Comparison of ENCODE assay signal across 7 cellular contexts in genomic region chr5:139636207-139636792, GRCh38. TPM values are rescaled to one million over a fixed set of nuclear protein-coding genes. Genes with fewer than 3 reads are reported as not detected.
DNase-seq lines count a peak whose midpoint lies in the region; ATAC-seq and TF ChIP-seq lines count a peak whose summit lies in the region.

No MANE protein-coding gene starts in this region.

- intact Hi-C loops in HCT116 (cut with micrococcal nuclease) = loop anchor here (10.0 kb wide), 1 partner anchor 209 kb away; no protein-coding TSS in a partner anchor

- peak overlapping the region; percentile 82 for H3K4me2 ChIP-seq in HCT116 (ENCODE audit: low read length)

- DNase-seq in HCT116 (ENCODE audit: low read depth, low spot score) (no peak), NCI-H69 (lab: John Stamatoyannopoulos, UW) (peak; percentile 77), lung (ENCODE audit: low spot score) (no peak), tibial nerve (ENCODE audit: low spot score in 2 of 2) (no peak), MG63 (no peak)
- peak in 1 of 2 donors; percentile 58 for DNase-seq in activated naive CD4-positive, alpha-beta T cell treated with anti-CD3 and anti-CD28 coated beads, Interleukin-2, amount 50 U/mL, for 72 hours (ENCODE audit: low spot score in 2 of 2)

- H3K4me1 ChIP-seq in HCT116 (ENCODE audit: control insufficient read depth in 1 of 2, insufficient read depth in 2 of 2, low read length in 2 of 2) (peaks cover 53 to 65% of the 10 kb centered on the region in 2 experiments), lung (ENCODE audit: control insufficient read depth in 2 of 2, insufficient read depth in 2 of 2, low read length in 2 of 2) (peaks cover 5 to 14% of the 10 kb centered on the region in 2 donors), tibial nerve (peaks cover 5 to 69% (median 43%) of the 10 kb centered on the region in 4 donors)

- WGBS in lung, 2 donors = 49 to 52% methylated on average over 2 of the region's 2 CpGs
- 51 to 57% methylated on average over 2 of the region's 2 CpGs for WGBS in tibial nerve, 2 donors

- CTCF ChIA-PET in HCT116 (lab: Charles Lee) = interaction anchor here (0.7 to 6.5 kb wide), 14 partner anchors 9 to 139 kb away, joined by 3 to 81 read pairs (median 4); partner anchors contain the start of gene CXXC5

- H3K36me3 Mint-ChIP-seq in activated naive CD4-positive, alpha-beta T cell treated with anti-CD3 and anti-CD28 coated beads, Interleukin-2, amount 50 U/mL, for 72 hours = no peaks in the 10 kb centered on the region

- H3K9me3 ChIP-seq in HCT116 (ENCODE audit: control insufficient read depth in 1 of 2, insufficient read depth in 1 of 2, low read depth in 1 of 2, low read length in 2 of 2) (no peaks in the 10 kb centered on the region), lung (ENCODE audit: control insufficient read depth in 2 of 2, insufficient read depth in 1 of 2, low read length in 1 of 2) (no peaks in the 10 kb centered on the region), tibial nerve (no peaks in the 10 kb centered on the region), MG63 (no peaks in the 10 kb centered on the region)

- H3K27ac Mint-ChIP-seq in activated naive CD4-positive, alpha-beta T cell treated with anti-CD3 and anti-CD28 coated beads, Interleukin-2, amount 50 U/mL, for 72 hours = peak overlapping the region; percentile 85 to 87

- H3K36me3 ChIP-seq in HCT116 (ENCODE audit: control insufficient read depth in 1 of 2, insufficient read depth in 2 of 2, low read length in 2 of 2) (no peaks in the 10 kb centered on the region), lung (ENCODE audit: control insufficient read depth in 2 of 2, insufficient read depth in 2 of 2, low read length in 2 of 2) (peaks cover 0 to 4% of the 10 kb centered on the region in 2 donors), tibial nerve (no peaks in the 10 kb centered on the region), MG63 (peaks cover 14% of the 10 kb centered on the region)

- H3K9ac ChIP-seq in HCT116 (ENCODE audit: low read length) = peak overlapping the region; percentile 59

- H4K20me1 ChIP-seq in HCT116 (ENCODE audit: insufficient read depth) = no peaks in the 10 kb centered on the region

- H3K27me3 ChIP-seq in HCT116 (ENCODE audit: insufficient read depth, low read length) (no peaks in the 10 kb centered on the region), lung (ENCODE audit: control insufficient read depth, insufficient read depth) (no peaks in the 10 kb centered on the region), tibial nerve (no peaks in the 10 kb centered on the region), MG63 (no peaks in the 10 kb centered on the region)

- no peaks in the 10 kb centered on the region for H3K9me2 ChIP-seq in HCT116 (ENCODE audit: insufficient read depth)

- peak overlapping the region; percentile 37 for H3K27ac ChIP-seq in HCT116 (ENCODE audit: low read depth, low read length)
- H3K27ac ChIP-seq in lung (ENCODE audit: low read depth in 1 of 2, low read length in 1 of 2) = peak overlapping the region; percentile 14 to 72
- peak overlapping the region in 3 of 4 donors; percentile 86 to 94 (median 93) for H3K27ac ChIP-seq in tibial nerve

- TF ChIP-seq CTCF in HCT116 (IDR thresholded peaks at IDR 0.05 in 2 of 3, conservative IDR thresholded peaks at IDR 0.05 in 1 of 3; ENCODE audit: borderline replicate concordance in 1 of 3, insufficient read depth in 1 of 3, low read depth in 2 of 3, low read length in 2 of 3) = no peak
- no peak for TF ChIP-seq CTCF in lung (IDR thresholded peaks at IDR 0.05; ENCODE audit: control extremely low read depth, extremely low read depth)
- no peak for TF ChIP-seq CTCF in tibial nerve (IDR thresholded peaks at IDR 0.05)

- no peaks in the 10 kb centered on the region for H3K79me2 ChIP-seq in HCT116 (ENCODE audit: insufficient read depth, low read length)

- RAD21 ChIA-PET in HCT116 (lab: Charles Lee; ENCODE audit: low non-redundant PET in 1 of 2, low total read pairs in 2 of 2, uncharacterized antibody in 2 of 2, unreplicated experiment in 2 of 2) = interaction anchor here (0.6 to 3.5 kb wide), 5 partner anchors 12 to 129 kb away, joined by 3 to 31 read pairs (median 3); partner anchors contain the start of gene CXXC5 (in 1 of the 2)

- H3K9me3 Mint-ChIP-seq in activated naive CD4-positive, alpha-beta T cell treated with anti-CD3 and anti-CD28 coated beads, Interleukin-2, amount 50 U/mL, for 72 hours = no peaks in the 10 kb centered on the region

- TF ChIP-seq RAD21 in HCT116 (IDR thresholded peaks at IDR 0.05; ENCODE audit: low read depth) = no peak

- TF ChIP-seq EP300 in tibial nerve (IDR thresholded peaks at IDR 0.05) = no peak

- BruUV-seq in HCT116 (replicated peaks; lab: Mats Ljungman, UMichigan) = no TSS peak

- ATAC-seq in GM18858 (IDR thresholded peaks at IDR 0.05; ENCODE audit: unreplicated experiment) = peak; percentile 76
- ATAC-seq in HCT116 = no peak
- ATAC-seq in activated naive CD4-positive, alpha-beta T cell treated with anti-CD3 and anti-CD28 coated beads, Interleukin-2, amount 50 U/mL, for 72 hours = peak; percentile 47 to 58
- ATAC-seq in lung (ENCODE audit: insufficient read depth, low FRiP score) = no peak

- no peak overlapping the region for H2AFZ ChIP-seq in HCT116 (ENCODE audit: low read depth, low read length, poor library complexity, severe bottlenecking)

- POLR2A ChIA-PET in HCT116 (lab: Charles Lee) = interaction anchor here (1.2 to 4.1 kb wide), 3 partner anchors 13 to 25 kb away, joined by 4 to 62 read pairs (median 8); partner anchors contain the start of gene CXXC5

- TF ChIP-seq POLR2A in HCT116 (IDR thresholded peaks at IDR 0.05; ENCODE audit: borderline replicate concordance, extremely low read depth, insufficient read depth, insufficient read length) (no peak), tibial nerve (IDR thresholded peaks at IDR 0.05) (no peak)

- H3K4me3 ChIP-seq in HCT116 (replicated peaks in 1 of 2; ENCODE audit: low read depth in 1 of 2, low read length in 2 of 2) (peak overlapping the region; percentile 40 to 52; a peak in 2 of 4 replicates), lung (no peak overlapping the region), tibial nerve (no peak overlapping the region), MG63 (no peak overlapping the region)

TF ChIP-seq in HCT116, 20 proteins besides CTCF, POLR2A, EP300 and RAD21:
- TF ChIP-seq TCF7L2 (IDR thresholded peaks at IDR 0.05; ENCODE audit: borderline replicate concordance, extremely low read depth, insufficient read depth, insufficient read length) (no peak), EZH2phosphoT487 (IDR thresholded peaks at IDR 0.05; ENCODE audit: borderline replicate concordance) (no peak), MAX (IDR thresholded peaks at IDR 0.05) (no peak), ZBTB33 (IDR thresholded peaks at IDR 0.05; ENCODE audit: extremely low read depth, insufficient replicate concordance, low read length) (no peak), CBX3 (IDR thresholded peaks at IDR 0.05; ENCODE audit: low read depth) (no peak), SRF (IDR thresholded peaks at IDR 0.05; ENCODE audit: low read depth) (no peak)

RNA-seq across cellular contexts. Expression of gene CXXC5, which starts 11.8 kb away (rescaled TPM):
- total RNA-seq in HCT116 (2021; ENCODE audit: unreplicated experiment) = 43.1 TPM
- polyA plus RNA-seq in HCT116 (2012) = 34.4 and 46.2 TPM in 2 replicates
- 1 to 10 TPM; 1.8 to 3.5 TPM for total RNA-seq in activated naive CD4-positive, alpha-beta T cell treated with anti-CD3 and anti-CD28 coated beads, Interleukin-2, amount 50 U/mL, for 72 hours
- 10 to 100 TPM; 26.5 to 39.8 TPM for total RNA-seq in lung
- 10 to 100 TPM; 20.7 to 23.5 TPM for polyA plus RNA-seq in lung
- 10 to 100 TPM; 45.0 to 80.4 (median 67.0) TPM for total RNA-seq in tibial nerve
- total RNA-seq in MG63 (2014; rRNA removed; shearing (Covaris generic); ENCODE audit: low replicate concordance) = 133 and 193 TPM in 2 replicates

Comparison
In these comparisons a context has a peak if more than half of its experiments do, and no peak if none do; other contexts are left out.
1. ATAC-seq: peak in GM18858 (single experiment) and activated naive CD4-positive, alpha-beta T cell treated with anti-CD3 and anti-CD28 coated beads, Interleukin-2, amount 50 U/mL, for 72 hours (2 of 2); none in HCT116 (single experiment) and lung (single experiment).
2. H3K27ac ChIP-seq: peak in every context shown above with its lines; median percentile 93 in tibial nerve; 43 in lung; 37 in HCT116.
3. H3K4me3 ChIP-seq: peak in HCT116 (2 of 2); none in lung (single experiment), tibial nerve (0 of 4) and MG63 (single experiment).